ENCODE assay signal across 8 cellular contexts in genomic region chr19:52170304-52170703, GRCh38. TPM values are rescaled to one million over a fixed set of nuclear protein-coding genes. Genes with fewer than 3 reads are reported as not detected.
DNase-seq lines count a peak whose midpoint lies in the region; ATAC-seq and TF ChIP-seq lines count a peak whose summit lies in the region.

No MANE protein-coding gene starts in this region.

- peaks cover 12% of the 10 kb centered on the region for H3K4me1 Mint-ChIP-seq in Caco-2 (ENCODE audit: low read depth, unreplicated experiment)

- H3K27ac ChIP-seq in SJSA1 (no peak overlapping the region), esophagus muscularis mucosa (replicated peaks in 1 of 4) (peak overlapping the region; percentile 88 to 90 (median 88)), parathyroid adenoma (peak overlapping the region; percentile 80)

- DNase-seq in Caco-2 (no peak), SJSA1 (ENCODE audit: low read depth in 1 of 2, low spot score in 2 of 2) (peak in 1 of 2 experiments; percentile 6), esophagus muscularis mucosa (ENCODE audit: extremely low spot score) (no peak), CD1c-positive myeloid dendritic cell (ENCODE audit: extremely low spot score) (no peak), globus pallidus (ENCODE audit: low spot score) (no peak), inferior parietal cortex (ENCODE audit: extremely low spot score) (no peak)

- peaks cover 10% of the 10 kb centered on the region for H3K9me3 Mint-ChIP-seq in Caco-2 (ENCODE audit: unreplicated experiment)

- peak overlapping the region; percentile 93 for H3K27ac Mint-ChIP-seq in Caco-2 (ENCODE audit: unreplicated experiment)

- H3K27me3 Mint-ChIP-seq in Caco-2 (ENCODE audit: insufficient read depth, unreplicated experiment), result no peaks in the 10 kb centered on the region

- CTCF ChIA-PET in Caco-2 (lab: Charles Lee), result no interaction called here

- ATAC-seq in GM21390 (IDR thresholded peaks at IDR 0.05; ENCODE audit: unreplicated experiment), result no peak

- TF ChIP-seq CTCF in Caco-2 (IDR thresholded peaks at IDR 0.05; ENCODE audit: insufficient read depth in 1 of 2, low read depth in 1 of 2, low read length in 1 of 2, severe bottlenecking in 1 of 2, unreplicated experiment in 1 of 2) (no peak), esophagus muscularis mucosa (IDR thresholded peaks at IDR 0.05) (no peak), parathyroid adenoma (IDR thresholded peaks at IDR 0.05) (no peak)

- H3K9me3 ChIP-seq in Caco-2, result peaks cover 24% of the 10 kb centered on the region
- 0 out of 2 replicates have a peak, but pooled peaks cover 8% of the 10 kb centered on the region for H3K9me3 ChIP-seq in SJSA1 (replicated peaks)
- no peaks in the 10 kb centered on the region for H3K9me3 ChIP-seq in esophagus muscularis mucosa
- H3K9me3 ChIP-seq in parathyroid adenoma (ENCODE audit: control insufficient read depth, low read length), result no peaks in the 10 kb centered on the region

- H3K9ac ChIP-seq in parathyroid adenoma, result peak overlapping the region; percentile 20

- peaks cover 24% of the 10 kb centered on the region for H3K36me3 Mint-ChIP-seq in Caco-2 (ENCODE audit: insufficient read depth, unreplicated experiment)

- H3K4me3 Mint-ChIP-seq in Caco-2 (ENCODE audit: unreplicated experiment), result peak overlapping the region; percentile 98

- H2AFZ ChIP-seq in parathyroid adenoma, result peak overlapping the region; percentile 96

- peak overlapping the region; percentile 68 for H3K4me2 ChIP-seq in parathyroid adenoma (ENCODE audit: low read length)

- no TSS peak for BruUV-seq in Caco-2 (replicated peaks; lab: Mats Ljungman, UMichigan)

- H3K4me3 ChIP-seq in Caco-2 (ENCODE audit: low read depth, low read length) (peak overlapping the region; percentile 71), SJSA1 (peak overlapping the region; percentile 56), esophagus muscularis mucosa (peak overlapping the region; percentile 63 to 87 (median 78)), parathyroid adenoma (ENCODE audit: low read depth, low read length) (peak overlapping the region; percentile 57)

- no peak for TF ChIP-seq EP300 in esophagus muscularis mucosa (IDR thresholded peaks at IDR 0.05)

- H3K4me1 ChIP-seq in Caco-2 (no peaks in the 10 kb centered on the region), SJSA1 (replicated peaks) (peaks cover 5% of the 10 kb centered on the region), esophagus muscularis mucosa (peaks cover 11 to 23% (median 20%) of the 10 kb centered on the region in 4 donors), parathyroid adenoma (peaks cover 11% of the 10 kb centered on the region)

- TF ChIP-seq POLR2A in esophagus muscularis mucosa (IDR thresholded peaks at IDR 0.05; ENCODE audit: low read depth), result no peak

- H3K36me3 ChIP-seq in Caco-2 (ENCODE audit: control insufficient read depth, insufficient read depth, low read length) (peaks cover 3% of the 10 kb centered on the region; the same call in 1 of the 2 replicates), SJSA1 (peaks cover 33% of the 10 kb centered on the region), esophagus muscularis mucosa (peaks cover 17 to 40% (median 27%) of the 10 kb centered on the region in 4 donors), parathyroid adenoma (ENCODE audit: control insufficient read depth, insufficient read depth, low read length) (no peaks in the 10 kb centered on the region)

- no peaks in the 10 kb centered on the region for H3K79me2 ChIP-seq in parathyroid adenoma

- POLR2A ChIA-PET in Caco-2 (lab: Charles Lee), result no interaction called here

- intact Hi-C loops in Caco-2 (cut with micrococcal nuclease; ENCODE audit: unreplicated experiment), result no loop called here
- intact Hi-C loops in esophagus muscularis mucosa (cut with DNase I), result loop anchor here (5.0 kb wide), 1 partner anchor 33 kb away; the partner anchor contains the start of gene ZNF616

- H3K27me3 ChIP-seq in Caco-2 (replicated peaks; ENCODE audit: control insufficient read depth, insufficient read depth, low read length) (no peaks in the 10 kb centered on the region), SJSA1 (replicated peaks) (no peaks in the 10 kb centered on the region), esophagus muscularis mucosa (no peaks in the 10 kb centered on the region), parathyroid adenoma (ENCODE audit: control insufficient read depth, insufficient read depth, low read length) (no peaks in the 10 kb centered on the region)

- WGBS in esophagus muscularis mucosa, result 9% methylated on average over 5 of the region's 5 CpGs

RNA-seq across cellular contexts. Expression of gene ZNF836, which starts 1.1 kb away (rescaled TPM):
- total RNA-seq in Caco-2 (2022), result 6.3 and 8.8 TPM in 2 replicates
- total RNA-seq in SJSA1 (2014; rRNA removed; shearing (Covaris generic)), result 4.3 and 5.9 TPM in 2 replicates
- total RNA-seq in esophagus muscularis mucosa, result 10 to 100 TPM in 2 of 4 donors, 1 to 10 TPM in 2; 5.8 to 13.1 (median 9.1) TPM

RNA-seq across cellular contexts. Expression of gene PPP2R1A, which starts 19.5 kb away (rescaled TPM):
- 279 and 291 TPM in 2 replicates for total RNA-seq in Caco-2 (2022)
- 245 and 250 TPM in 2 replicates for total RNA-seq in SJSA1 (2014; rRNA removed; shearing (Covaris generic))
- 100 to 1,000 TPM; 192 to 304 (median 221) TPM for total RNA-seq in esophagus muscularis mucosa

RNA-seq across cellular contexts. Expression of gene ZNF616, which starts 30.6 kb away (rescaled TPM):
- total RNA-seq in Caco-2 (2022) (5.7 and 7.1 TPM in 2 replicates), esophagus muscularis mucosa (1 to 10 TPM; 3.0 to 6.6 (median 4.3) TPM)
- total RNA-seq in SJSA1 (2014; rRNA removed; shearing (Covaris generic)), result 4.6 and 7.7 TPM in 2 replicates
